In the genomic region with DNA sequence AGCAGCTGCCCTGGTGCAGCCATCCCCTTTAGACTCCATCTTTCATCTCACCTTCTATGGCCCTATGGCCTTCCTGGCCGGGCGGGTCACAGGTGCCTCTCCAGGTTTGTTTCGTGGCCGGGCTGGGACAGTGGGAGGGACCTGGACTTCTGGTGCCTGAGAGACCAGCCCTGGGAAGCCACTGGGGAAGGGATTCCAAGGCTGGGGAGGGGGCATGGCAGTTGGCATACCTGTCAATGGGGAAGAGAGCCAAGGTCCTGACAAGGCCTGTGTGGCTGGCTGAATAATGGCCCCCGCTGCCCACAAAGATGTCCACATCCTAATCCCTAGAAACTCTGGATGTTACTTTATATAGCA, we compare ENCODE assay signal across 36 cellular contexts. TPM values are rescaled to one million over a fixed set of nuclear protein-coding genes. Genes with fewer than 3 reads are reported as not detected.
"Had no signal": no experiment of that assay in that cellular context is flagged by ENCODE, and none has a peak within 500 bp of the region (broad histone marks: within the 10 kb centered on the region; RNA-seq: fewer than 3 reads in every experiment).

No MANE protein-coding gene starts in this region.

- H3K36me3 ChIP-seq: SJCRH30, WERI-Rb-1 had no signal

- H3K36me3 Mint-ChIP-seq: activated CD8-positive, alpha-beta memory T cell treated with anti-CD3 and anti-CD28 coated beads, Interleukin-2, amount 10 ng/mL, durations not matched to agents 7 days and 5 days; activated naive CD4-positive, alpha-beta T cell treated with anti-CD3 and anti-CD28 coated beads, Interleukin-2, amount 50 U/mL, for 24 hours; activated naive CD8-positive, alpha-beta T cell treated with anti-CD3 and anti-CD28 coated beads, Interleukin-2, amount 10 ng/mL, durations not matched to agents 7 days and 5 days had no signal

- DNase-seq: activated CD4-positive, alpha-beta memory T cell treated with anti-CD3 and anti-CD28 coated beads, Interleukin-2, amount 10 ng/mL, durations not matched to agents 7 days and 5 days; activated CD4-positive, alpha-beta T cell treated with anti-CD3 and anti-CD28 coated beads for 1 hour; activated CD4-positive, alpha-beta T cell treated with anti-CD3 and anti-CD28 coated beads for 48 hours; activated CD4-positive, CD25-positive, alpha-beta regulatory T cell; activated CD8-positive, alpha-beta memory T cell treated with anti-CD3 and anti-CD28 coated beads for 24 hours; activated CD8-positive, alpha-beta memory T cell treated with anti-CD3 and anti-CD28 coated beads, Interleukin-2, amount 10 ng/mL, durations not matched to agents 7 days and 5 days; activated CD8-positive, alpha-beta memory T cell treated with anti-CD3 and anti-CD28 coated beads, Interleukin-2, amount 50 U/mL, for 48 hours; activated gamma-delta T cell; activated naive CD4-positive, alpha-beta T cell treated with Interleukin-2 at 50 U/mL for 16 hours; activated naive CD8-positive, alpha-beta T cell treated with anti-CD3 and anti-CD28 coated beads, Interleukin-2, amount 10 ng/mL, durations not matched to agents 7 days and 5 days; activated T-cell treated with anti-CD3 and anti-CD28 coated beads, Interleukin-2, amount 50 U/mL, for 48 hours; amygdala; body of pancreas; central memory CD4-positive, alpha-beta T cell; NCI-H1092 treated with DMSO at 0.1 percent for 48 hours; NCI-H1436; NCI-H1694; NCI-H1930; NCI-H2081 treated with DMSO at 0.1 percent for 48 hours; NCI-H345; NCI-H524 treated with DMSO at 0.1 percent for 48 hours; SHP77; SJCRH30; T1000; WERI-Rb-1 had no signal

- H3K4me1 Mint-ChIP-seq: activated CD4-positive, alpha-beta memory T cell treated with anti-CD3 and anti-CD28 coated beads, Interleukin-2, amount 10 ng/mL, durations not matched to agents 7 days and 5 days; activated CD8-positive, alpha-beta memory T cell treated with anti-CD3 and anti-CD28 coated beads, Interleukin-2, amount 10 ng/mL, durations not matched to agents 7 days and 5 days; activated naive CD4-positive, alpha-beta T cell treated with anti-CD3 and anti-CD28 coated beads, Interleukin-2, amount 50 U/mL, for 24 hours; activated naive CD8-positive, alpha-beta T cell treated with anti-CD3 and anti-CD28 coated beads, Interleukin-2, amount 10 ng/mL, durations not matched to agents 7 days and 5 days had no signal

- H3K9me3 ChIP-seq: body of pancreas, SJCRH30 had no signal

- H3K27ac Mint-ChIP-seq: activated CD4-positive, alpha-beta memory T cell treated with anti-CD3 and anti-CD28 coated beads, Interleukin-2, amount 10 ng/mL, durations not matched to agents 7 days and 5 days; activated CD8-positive, alpha-beta memory T cell treated with anti-CD3 and anti-CD28 coated beads, Interleukin-2, amount 10 ng/mL, durations not matched to agents 7 days and 5 days; activated naive CD4-positive, alpha-beta T cell treated with anti-CD3 and anti-CD28 coated beads, Interleukin-2, amount 50 U/mL, for 24 hours; activated naive CD8-positive, alpha-beta T cell treated with anti-CD3 and anti-CD28 coated beads, Interleukin-2, amount 10 ng/mL, durations not matched to agents 7 days and 5 days had no signal

- H3K4me3 ChIP-seq: body of pancreas, SJCRH30, SK-N-MC had no signal

- H3K27me3 Mint-ChIP-seq: activated naive CD4-positive, alpha-beta T cell treated with anti-CD3 and anti-CD28 coated beads, Interleukin-2, amount 50 U/mL, for 24 hours; activated naive CD8-positive, alpha-beta T cell treated with anti-CD3 and anti-CD28 coated beads, Interleukin-2, amount 10 ng/mL, durations not matched to agents 7 days and 5 days had no signal

- H3K4me1 ChIP-seq: body of pancreas, SJCRH30 had no signal

- H3K27ac ChIP-seq: body of pancreas, KMS-11, SJCRH30, SK-N-MC, WERI-Rb-1 had no signal

- H3K4me3 Mint-ChIP-seq: activated CD4-positive, alpha-beta memory T cell treated with anti-CD3 and anti-CD28 coated beads, Interleukin-2, amount 10 ng/mL, durations not matched to agents 7 days and 5 days; activated CD8-positive, alpha-beta memory T cell treated with anti-CD3 and anti-CD28 coated beads, Interleukin-2, amount 10 ng/mL, durations not matched to agents 7 days and 5 days; activated naive CD4-positive, alpha-beta T cell treated with anti-CD3 and anti-CD28 coated beads, Interleukin-2, amount 50 U/mL, for 24 hours; activated naive CD8-positive, alpha-beta T cell treated with anti-CD3 and anti-CD28 coated beads, Interleukin-2, amount 10 ng/mL, durations not matched to agents 7 days and 5 days had no signal

- ATAC-seq: activated CD8-positive, alpha-beta memory T cell treated with anti-CD3 and anti-CD28 coated beads, Interleukin-2, amount 10 ng/mL, durations not matched to agents 7 days and 5 days; body of pancreas; Panc1 had no signal

- H3K9me3 Mint-ChIP-seq: activated naive CD4-positive, alpha-beta T cell treated with anti-CD3 and anti-CD28 coated beads, Interleukin-2, amount 50 U/mL, for 24 hours; activated naive CD8-positive, alpha-beta T cell treated with anti-CD3 and anti-CD28 coated beads, Interleukin-2, amount 10 ng/mL, durations not matched to agents 7 days and 5 days had no signal

- H3K27me3 ChIP-seq: body of pancreas, SJCRH30 had no signal

RNA-seq across cellular contexts. Expression of a gene that starts 7.7 kb away (rescaled TPM):
- total RNA-seq: activated CD4-positive, alpha-beta memory T cell treated with anti-CD3 and anti-CD28 coated beads, Interleukin-2, amount 10 ng/mL, durations not matched to agents 7 days and 5 days; activated CD8-positive, alpha-beta memory T cell treated with anti-CD3 and anti-CD28 coated beads, Interleukin-2, amount 10 ng/mL, durations not matched to agents 7 days and 5 days; activated naive CD8-positive, alpha-beta T cell treated with anti-CD3 and anti-CD28 coated beads, Interleukin-2, amount 10 ng/mL, durations not matched to agents 7 days and 5 days; astrocyte; body of pancreas; bronchial epithelial cell; LHCN-M2; NCI-H460; RPMI7951; SJCRH30; T-helper 1 cell treated with Interleukin-12 subunit alpha and Interleukin-12 subunit beta and Interleukin-4 antibody, amounts not matched to agents 30 ng/mL and 1 ng/mL, for 36 hours; T-helper 2 cell treated with Interferon-gamma antibody and Interleukin-4, amounts not matched to agents 100 ng/mL and 5 ng/mL, for 36 hours had no signal

RNA-seq across cellular contexts. Expression of a gene that starts 27.1 kb away (rescaled TPM):
- total RNA-seq: activated CD8-positive, alpha-beta memory T cell treated with anti-CD3 and anti-CD28 coated beads, Interleukin-2, amount 10 ng/mL, durations not matched to agents 7 days and 5 days; activated naive CD8-positive, alpha-beta T cell treated with anti-CD3 and anti-CD28 coated beads, Interleukin-2, amount 10 ng/mL, durations not matched to agents 7 days and 5 days; SJCRH30; T-helper 1 cell treated with Interleukin-12 subunit alpha and Interleukin-12 subunit beta and Interleukin-4 antibody, amounts not matched to agents 30 ng/mL and 1 ng/mL, for 36 hours; T-helper 2 cell treated with Interferon-gamma antibody and Interleukin-4, amounts not matched to agents 100 ng/mL and 5 ng/mL, for 36 hours had no signal
